Comparison of ENCODE assay signal across 8 cellular contexts in the genomic region with DNA sequence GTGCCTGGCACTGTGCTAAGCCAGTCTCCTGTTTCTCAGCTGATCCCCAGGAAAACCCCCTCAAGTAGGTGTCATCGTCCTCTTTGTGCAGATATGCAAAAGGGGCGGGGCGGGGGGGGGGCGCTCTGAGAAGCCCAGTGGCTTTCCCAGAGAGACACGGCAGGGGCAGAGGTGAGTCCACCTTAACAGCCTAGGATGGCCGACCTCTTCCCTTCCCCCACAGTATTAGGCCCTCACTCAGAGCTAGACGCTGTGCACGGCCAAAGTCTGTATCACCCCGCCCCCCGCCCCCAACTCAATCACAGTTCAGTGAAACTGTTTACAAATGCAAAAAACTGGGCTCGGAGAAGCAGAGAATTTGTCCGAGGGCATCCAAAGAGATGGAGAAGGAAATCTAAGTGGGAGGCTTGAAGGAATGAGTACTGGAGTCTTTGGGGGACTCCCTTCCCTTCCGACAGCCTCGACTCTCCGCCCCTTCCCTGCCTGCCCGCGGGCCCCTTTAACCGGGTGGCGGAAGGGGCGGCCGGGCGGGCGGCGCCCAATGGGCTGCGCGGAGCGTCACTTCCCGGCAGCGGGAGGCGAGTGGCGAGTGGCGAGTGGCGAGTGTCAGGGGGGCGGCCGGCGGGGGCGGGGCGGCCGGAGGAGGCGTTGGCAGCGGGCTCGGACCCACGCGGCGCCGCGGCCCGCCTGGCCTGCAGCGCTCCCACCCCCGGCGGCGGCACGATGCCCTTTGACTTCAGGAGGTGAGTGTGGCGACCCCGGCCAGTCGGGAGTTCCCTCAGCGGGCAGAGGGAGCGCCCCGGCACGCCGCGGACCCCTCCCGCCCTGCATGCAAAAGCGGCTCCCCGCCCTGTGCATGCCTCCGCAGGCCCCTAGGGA. TPM values are rescaled to one million over a fixed set of nuclear protein-coding genes. Genes with fewer than 3 reads are reported as not detected.
DNase-seq lines count a peak whose midpoint lies in the region; ATAC-seq and TF ChIP-seq lines count a peak whose summit lies in the region.

TSS of gene ERGIC1 (plus strand) at position 561 of the 879 bp plus-strand sequence. CDS start at position 724, 163 bp downstream.

- H3K27me3 ChIP-seq in SU-DHL-6 (ENCODE audit: low read length) (no peaks in the 10 kb centered on the region), osteoblast (ENCODE audit: insufficient read depth, low read length) (no peaks in the 10 kb centered on the region), tibial artery (no peaks in the 10 kb centered on the region)

- H3K4me1 Mint-ChIP-seq in activated naive CD8-positive, alpha-beta T cell treated with anti-CD3 and anti-CD28 coated beads for 36 hours = peaks cover 40% of the 10 kb centered on the region

- H3K4me2 ChIP-seq in SU-DHL-6 (ENCODE audit: low read depth, low read length, poor library complexity, severe bottlenecking) (peak within 1 kb of the TSS; percentile 84), osteoblast (ENCODE audit: insufficient read depth, low read length) (peak within 1 kb of the TSS; percentile 84)

- TF ChIP-seq CTCF in SU-DHL-6 (IDR thresholded peaks at IDR 0.05; ENCODE audit: insufficient read depth, low read length, poor library complexity, severe bottlenecking) = no peak
- TF ChIP-seq CTCF in osteoblast (IDR thresholded peaks at IDR 0.05; ENCODE audit: extremely low read depth, low read depth, low read length) = no peak
- TF ChIP-seq CTCF in tibial artery (IDR thresholded peaks at IDR 0.05) = no peak

- 0 out of 2 replicates have a peak, but pooled peaks cover 15% of the 10 kb centered on the region for H3F3A ChIP-seq in SU-DHL-6 (ENCODE audit: insufficient read depth)

- H3K27me3 Mint-ChIP-seq in activated naive CD8-positive, alpha-beta T cell treated with anti-CD3 and anti-CD28 coated beads for 36 hours = no peaks in the 10 kb centered on the region

- H3K4me3 ChIP-seq in SU-DHL-6 (ENCODE audit: insufficient read depth, low read length, poor library complexity, severe bottlenecking) = peak within 1 kb of the TSS; percentile 98
- peak within 1 kb of the TSS; percentile 88 for H3K4me3 ChIP-seq in osteoblast (ENCODE audit: insufficient read depth, low read length)
- H3K4me3 ChIP-seq in tibial artery = peak within 1 kb of the TSS; percentile 76 to 92

- peak within 1 kb of the TSS; percentile 84 for H3K27ac Mint-ChIP-seq in activated naive CD8-positive, alpha-beta T cell treated with anti-CD3 and anti-CD28 coated beads for 36 hours

- H4K20me1 ChIP-seq in SU-DHL-6 (ENCODE audit: low read depth, low read length) = no peaks in the 10 kb centered on the region
- peaks cover 4% of the 10 kb centered on the region for H4K20me1 ChIP-seq in osteoblast (ENCODE audit: insufficient read depth, low read length)

- intact Hi-C loops in head of caudate nucleus (cut with DNase I) = loop anchor here (10.0 kb wide), 1 partner anchor 59 kb away; the partner anchor contains the start of gene DUSP1
- intact Hi-C loops in tibial artery (cut with DNase I; ENCODE audit: low total_unique reads) = no loop called here

- H3K27ac ChIP-seq in SU-DHL-6 (ENCODE audit: low read depth, low read length) (peak within 1 kb of the TSS; percentile 88), osteoblast (ENCODE audit: low read depth, low read length) (peak within 1 kb of the TSS; percentile 96), tibial artery (peak within 1 kb of the TSS; percentile 77 to 85)

- peak within 1 kb of the TSS; percentile 86 for H3K4me3 Mint-ChIP-seq in activated naive CD8-positive, alpha-beta T cell treated with anti-CD3 and anti-CD28 coated beads for 36 hours

- H3K9me3 ChIP-seq in SU-DHL-6 (ENCODE audit: insufficient read depth, low read length) (no peaks in the 10 kb centered on the region), osteoblast (ENCODE audit: low read depth, low read length) (no peaks in the 10 kb centered on the region), tibial artery (no peaks in the 10 kb centered on the region)

- H3K36me3 Mint-ChIP-seq in activated naive CD8-positive, alpha-beta T cell treated with anti-CD3 and anti-CD28 coated beads for 36 hours = peaks cover 13% of the 10 kb centered on the region

- H3K9me3 Mint-ChIP-seq in activated naive CD8-positive, alpha-beta T cell treated with anti-CD3 and anti-CD28 coated beads for 36 hours = no peaks in the 10 kb centered on the region

- peaks cover 42% of the 10 kb centered on the region for H3K4me1 ChIP-seq in osteoblast (ENCODE audit: insufficient read depth, low read length)
- H3K4me1 ChIP-seq in tibial artery = peaks cover 0 to 48% (median 32%) of the 10 kb centered on the region in 4 donors

- peak; percentile 79 for ATAC-seq in GM21723 (IDR thresholded peaks at IDR 0.05; ENCODE audit: unreplicated experiment)

- peaks cover 39% of the 10 kb centered on the region for H3K79me2 ChIP-seq in SU-DHL-6 (ENCODE audit: insufficient read depth, low read length)
- H3K79me2 ChIP-seq in osteoblast (ENCODE audit: insufficient read depth, low read length) = peaks cover 45% of the 10 kb centered on the region

- H3K9ac ChIP-seq in SU-DHL-6 (ENCODE audit: low read length) = peak within 1 kb of the TSS; percentile 76

- peak; percentile 88 for DNase-seq in EL
- DNase-seq in KG1 (lab: John Stamatoyannopoulos, UW) = peak; percentile 81
- peak; percentile 85 for DNase-seq in activated naive CD8-positive, alpha-beta T cell treated with anti-CD3 and anti-CD28 coated beads for 36 hours
- peak; percentile 56 to 94 (median 89) for DNase-seq in head of caudate nucleus
- DNase-seq in osteoblast (ENCODE audit: insufficient read length, low spot score, missing footprints) = peak; percentile 95
- DNase-seq in tibial artery = peak; percentile 84 to 92

- H2AFZ ChIP-seq in SU-DHL-6 (ENCODE audit: low read depth, low read length, severe bottlenecking) (peak within 1 kb of the TSS; percentile 90), osteoblast (ENCODE audit: low read length) (no peak within 1 kb of the TSS)

- no peaks in the 10 kb centered on the region for H3K9me2 ChIP-seq in SU-DHL-6 (replicated peaks; ENCODE audit: insufficient read depth, low read length)

- H3K36me3 ChIP-seq in SU-DHL-6 (ENCODE audit: low read length) = no peaks in the 10 kb centered on the region
- peaks cover 4% of the 10 kb centered on the region for H3K36me3 ChIP-seq in osteoblast (ENCODE audit: insufficient read depth, low read length)
- peaks cover 0 to 4% (median 0%) of the 10 kb centered on the region in 3 donors for H3K36me3 ChIP-seq in tibial artery

RNA-seq across cellular contexts. Expression of gene ERGIC1, which starts in this region (rescaled TPM):
- total RNA-seq in activated naive CD8-positive, alpha-beta T cell treated with anti-CD3 and anti-CD28 coated beads for 36 hours = 10 to 100 TPM; 45.9 to 46.9 TPM
- 109 and 128 TPM in 2 replicates for total RNA-seq in osteoblast

Comparison
In these comparisons a context has a peak if more than half of its experiments do, and no peak if none do; other contexts are left out.
1. Peak in every context shown above with its lines: DNase-seq, ATAC-seq, H3K4me3 ChIP-seq and H3K27ac ChIP-seq.